8 cellular contexts compared by ENCODE assay signal in genomic region chr2:219229375-219230200, GRCh38.
DNase-seq lines count a peak whose midpoint lies in the region; ATAC-seq and TF ChIP-seq lines count a peak whose summit lies in the region.

Gene ANKZF1, plus strand, starts transcription at chr2:219229806. Its CDS starts 452 bp downstream, at chr2:219230258.
A gene with protein sequence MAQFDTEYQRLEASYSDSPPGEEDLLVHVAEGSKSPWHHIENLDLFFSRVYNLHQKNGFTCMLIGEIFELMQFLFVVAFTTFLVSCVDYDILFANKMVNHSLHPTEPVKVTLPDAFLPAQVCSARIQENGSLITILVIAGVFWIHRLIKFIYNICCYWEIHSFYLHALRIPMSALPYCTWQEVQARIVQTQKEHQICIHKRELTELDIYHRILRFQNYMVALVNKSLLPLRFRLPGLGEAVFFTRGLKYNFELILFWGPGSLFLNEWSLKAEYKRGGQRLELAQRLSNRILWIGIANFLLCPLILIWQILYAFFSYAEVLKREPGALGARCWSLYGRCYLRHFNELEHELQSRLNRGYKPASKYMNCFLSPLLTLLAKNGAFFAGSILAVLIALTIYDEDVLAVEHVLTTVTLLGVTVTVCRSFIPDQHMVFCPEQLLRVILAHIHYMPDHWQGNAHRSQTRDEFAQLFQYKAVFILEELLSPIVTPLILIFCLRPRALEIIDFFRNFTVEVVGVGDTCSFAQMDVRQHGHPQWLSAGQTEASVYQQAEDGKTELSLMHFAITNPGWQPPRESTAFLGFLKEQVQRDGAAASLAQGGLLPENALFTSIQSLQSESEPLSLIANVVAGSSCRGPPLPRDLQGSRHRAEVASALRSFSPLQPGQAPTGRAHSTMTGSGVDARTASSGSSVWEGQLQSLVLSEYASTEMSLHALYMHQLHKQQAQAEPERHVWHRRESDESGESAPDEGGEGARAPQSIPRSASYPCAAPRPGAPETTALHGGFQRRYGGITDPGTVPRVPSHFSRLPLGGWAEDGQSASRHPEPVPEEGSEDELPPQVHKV (minus strand): TSS chr2:219229636. CDS start chr2:219228024, 1,612 bp downstream.

- peak; percentile 93 for DNase-seq in AG09309 (ENCODE audit: low read depth)
- DNase-seq in NCI-H446 (lab: John Stamatoyannopoulos, UW): peak; percentile 87 to 98
- DNase-seq in activated CD4-positive, CD25-positive, alpha-beta regulatory T cell treated with anti-CD3 and anti-CD28 coated beads, Interleukin-2, amount 50 U/mL, for 16 hours (ENCODE audit: low read depth, low spot score): peak; percentile 98
- peak; percentile 92 to 99 for DNase-seq in central memory CD8-positive, alpha-beta T cell (ENCODE audit: low spot score in 2 of 2)
- DNase-seq in iris pigment epithelial cell (ENCODE audit: low read depth): peak; percentile 100
- peak; percentile 95 to 98 for DNase-seq in stimulated activated CD4-positive, alpha-beta T cell treated with anti-CD3 and anti-CD28 coated beads, Interleukin-12 subunit alpha, Interleukin-12 subunit beta, amount 100 ng/mL, for 24 hours (ENCODE audit: low read depth in 2 of 2)

- H3K27me3 Mint-ChIP-seq in central memory CD8-positive, alpha-beta T cell: no peaks in the 10 kb centered on the region

- ATAC-seq in GM19025 (IDR thresholded peaks at IDR 0.05; ENCODE audit: low read depth, unreplicated experiment): peak; percentile 96
- ATAC-seq in HG03342 (IDR thresholded peaks at IDR 0.05; ENCODE audit: unreplicated experiment): peak; percentile 96
- ATAC-seq in central memory CD8-positive, alpha-beta T cell (replicated peaks; ENCODE audit: extremely low read depth, poor library complexity, severe bottlenecking): peak; percentile 96

- peaks cover 44% of the 10 kb centered on the region for H3K36me3 Mint-ChIP-seq in central memory CD8-positive, alpha-beta T cell (ENCODE audit: insufficient read depth)

- peak within 1 kb of the TSS; percentile 97 for H3K4me3 Mint-ChIP-seq in central memory CD8-positive, alpha-beta T cell

- peaks cover 73% of the 10 kb centered on the region for H3K4me1 Mint-ChIP-seq in central memory CD8-positive, alpha-beta T cell

- H3K9me3 Mint-ChIP-seq in central memory CD8-positive, alpha-beta T cell: no peaks in the 10 kb centered on the region

- H3K4me3 ChIP-seq in AG09309 (ENCODE audit: control insufficient read depth, low read depth, low read length): peak within 1 kb of the TSS; percentile 86

- no peak for TF ChIP-seq CTCF in AG09309 (IDR thresholded peaks at IDR 0.05; ENCODE audit: control insufficient read depth, insufficient read depth, low read depth, low read length, missing control alignments)

- peak within 1 kb of the TSS; percentile 98 for H3K27ac Mint-ChIP-seq in central memory CD8-positive, alpha-beta T cell (ENCODE audit: low read depth)

Comparison
In these comparisons a context has a peak if more than half of its experiments do, and no peak if none do; other contexts are left out.
1. Peak in every context shown above with its lines: DNase-seq, ATAC-seq and H3K4me3 ChIP-seq.